Comparison of ENCODE assay signal across 1 cellular context in genomic region chr17:19022747-19023146, GRCh38.
TF ChIP-seq lines count a peak whose summit lies in the region.

No MANE protein-coding gene starts in this region.

TF ChIP-seq in GM12878, 131 proteins besides CTCF, POLR2A, EP300 and RAD21:
- no peak for TF ChIP-seq RAD51 (IDR thresholded peaks at IDR 0.05)
- no peak for TF ChIP-seq GABPA (IDR thresholded peaks at IDR 0.05; ENCODE audit: low read depth)
- peak; percentile 15 for TF ChIP-seq MEF2B (IDR thresholded peaks at IDR 0.05; ENCODE audit: partially characterized antibody, poor library complexity, severe bottlenecking)
